8 cellular contexts compared by ENCODE assay signal in the genomic region with DNA sequence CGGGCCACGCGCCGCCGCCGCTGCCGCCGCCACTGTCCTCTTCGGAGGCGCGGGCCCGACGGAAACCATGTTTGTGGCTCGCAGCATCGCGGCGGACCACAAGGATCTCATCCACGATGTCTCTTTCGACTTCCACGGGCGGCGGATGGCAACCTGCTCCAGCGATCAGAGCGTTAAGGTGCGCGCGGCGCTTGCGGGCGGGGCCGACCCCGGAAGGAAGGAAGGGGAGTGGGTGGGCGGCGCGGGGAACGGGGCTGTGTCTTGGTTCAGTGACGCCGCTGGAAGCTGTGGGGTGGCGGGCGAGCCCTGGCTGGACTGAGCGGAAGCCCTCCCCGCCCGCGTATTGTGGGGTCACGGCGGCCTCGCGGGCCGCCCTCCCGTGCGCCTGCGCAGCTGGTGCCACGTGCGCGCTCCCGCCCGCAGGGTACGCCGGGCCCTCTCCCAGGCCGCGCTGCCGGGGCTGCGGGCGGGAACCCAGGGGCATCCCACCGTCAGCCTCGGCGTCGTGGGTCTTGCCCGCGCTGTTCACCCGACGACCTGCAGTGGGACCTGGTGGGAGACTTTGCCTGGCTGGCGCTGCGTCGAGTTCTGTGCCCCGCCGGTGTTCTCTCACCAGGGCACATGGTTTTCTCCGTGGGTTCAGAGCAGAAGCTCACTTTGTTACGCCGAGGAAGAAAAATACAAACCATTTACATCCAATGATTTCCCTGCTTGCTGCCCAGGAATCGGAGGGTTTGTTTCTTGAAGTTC. TPM values are rescaled to one million over a fixed set of nuclear protein-coding genes. Genes with fewer than 3 reads are reported as not detected.
DNase-seq lines count a peak whose midpoint lies in the region; ATAC-seq and TF ChIP-seq lines count a peak whose summit lies in the region.

No MANE protein-coding gene starts in this region.

- CTCF ChIA-PET in activated CD4-positive, alpha-beta T cell treated with anti-CD3 and anti-CD28 coated beads for 36 hours (lab: Charles Lee), result no interaction called here

- peaks cover 38% of the 10 kb centered on the region for H3K4me1 Mint-ChIP-seq in activated CD4-positive, alpha-beta T cell treated with anti-CD3 and anti-CD28 coated beads for 36 hours

- peaks cover 34% of the 10 kb centered on the region for H3K36me3 Mint-ChIP-seq in activated CD4-positive, alpha-beta T cell treated with anti-CD3 and anti-CD28 coated beads for 36 hours (ENCODE audit: low read depth)

- peak overlapping the region; percentile 74 for H3K4me3 ChIP-seq in choroid plexus epithelial cell (ENCODE audit: low read depth, low read length)

- TF ChIP-seq CTCF in choroid plexus epithelial cell (conservative IDR thresholded peaks at IDR 0.05; ENCODE audit: low read depth, low read length), result no peak

- POLR2A ChIA-PET in activated CD4-positive, alpha-beta T cell treated with anti-CD3 and anti-CD28 coated beads for 36 hours (lab: Charles Lee), result interaction anchor here (0.6 to 1.9 kb wide), 9 partner anchors 22 to 571 kb away, joined by 3 to 11 read pairs (median 4); partner anchors contain the start of genes AFG3L2, CEP192 and PTPN2

- H3K4me3 Mint-ChIP-seq in activated CD4-positive, alpha-beta T cell treated with anti-CD3 and anti-CD28 coated beads for 36 hours, result peak overlapping the region; percentile 89

- H3K27me3 ChIP-seq in layer of hippocampus (ENCODE audit: control insufficient read depth, insufficient read depth, low read length), result no peaks in the 10 kb centered on the region

- H3K27me3 Mint-ChIP-seq in activated CD4-positive, alpha-beta T cell treated with anti-CD3 and anti-CD28 coated beads for 36 hours, result no peaks in the 10 kb centered on the region

- H3K27ac Mint-ChIP-seq in activated CD4-positive, alpha-beta T cell treated with anti-CD3 and anti-CD28 coated beads for 36 hours, result peak overlapping the region; percentile 97

- ATAC-seq in GM19043 (IDR thresholded peaks at IDR 0.05; ENCODE audit: low read depth, unreplicated experiment) (peak; percentile 63), HG03342 (IDR thresholded peaks at IDR 0.05; ENCODE audit: unreplicated experiment) (peak; percentile 67)
- ATAC-seq in activated CD4-positive, alpha-beta T cell treated with anti-CD3 and anti-CD28 coated beads for 36 hours, result peak; percentile 84

- intact Hi-C loops in activated CD4-positive, alpha-beta T cell treated with anti-CD3 and anti-CD28 coated beads for 36 hours (cut with DNase I, micrococcal nuclease), result loop anchor here (1.0 kb wide), 4 partner anchors 43 to 778 kb away; partner anchors contain the start of genes CEP192 (in 1 of the 2), FAM210A (in 1 of the 2) and RNMT (in 1 of the 2)

- peaks cover 2% of the 10 kb centered on the region for H3K9me3 Mint-ChIP-seq in activated CD4-positive, alpha-beta T cell treated with anti-CD3 and anti-CD28 coated beads for 36 hours (ENCODE audit: low read depth)

- peak overlapping the region; percentile 92 for H3K27ac ChIP-seq in layer of hippocampus (ENCODE audit: low read depth, low read length)

- peak; percentile 93 for DNase-seq in Ammon's horn (ENCODE audit: low spot score)
- peak; percentile 53 for DNase-seq in NCI-H510A (lab: John Stamatoyannopoulos, UW)
- peak; percentile 99 for DNase-seq in activated CD4-positive, alpha-beta T cell treated with anti-CD3 and anti-CD28 coated beads for 36 hours
- DNase-seq in choroid plexus epithelial cell (ENCODE audit: low read depth), result peak; percentile 97
- peak; percentile 97 for DNase-seq in stimulated activated CD4-positive, alpha-beta T cell treated with anti-CD3 and anti-CD28 coated beads, Interleukin-1b, Interleukin-23, amount 100 ng/mL, for 1 hour (ENCODE audit: low read depth in 2 of 2)

RNA-seq across cellular contexts. Expression of gene SEH1L, which starts 0.4 kb away (rescaled TPM):
- 100 to 1,000 TPM; 100 to 107 TPM for total RNA-seq in activated CD4-positive, alpha-beta T cell treated with anti-CD3 and anti-CD28 coated beads for 36 hours

RNA-seq across cellular contexts. Expression of gene CEP192, which starts 42.9 kb away (rescaled TPM):
- 10 to 100 TPM; 36.0 to 39.3 TPM for total RNA-seq in activated CD4-positive, alpha-beta T cell treated with anti-CD3 and anti-CD28 coated beads for 36 hours

Comparison
In these comparisons a context has a peak if more than half of its experiments do, and no peak if none do; other contexts are left out.
1. Peak in every context shown above with its lines: DNase-seq, ATAC-seq, H3K4me3 ChIP-seq and H3K27ac ChIP-seq.